8 cellular contexts compared by ENCODE assay signal in genomic region chr16:85610446-85611204, GRCh38. TPM values are rescaled to one million over a fixed set of nuclear protein-coding genes. Genes with fewer than 3 reads are reported as not detected.
DNase-seq lines count a peak whose midpoint lies in the region; ATAC-seq, FAIRE-seq and TF ChIP-seq lines count a peak whose summit lies in the region.

No MANE protein-coding gene starts in this region.

- H2AFZ ChIP-seq in mammary epithelial cell (ENCODE audit: low read depth, low read length), result no peak overlapping the region

- no peaks in the 10 kb centered on the region for H4K20me1 ChIP-seq in mammary epithelial cell (ENCODE audit: insufficient read depth, low read length)

- TF ChIP-seq CTCF in WI38 (IDR thresholded peaks at IDR 0.05; ENCODE audit: low read depth, low read length) (peak; percentile 77), mammary epithelial cell (conservative IDR thresholded peaks at IDR 0.05 in 1 of 2, IDR thresholded peaks at IDR 0.05 in 1 of 2; ENCODE audit: extremely low read depth in 1 of 2, insufficient read depth in 1 of 2, low read depth in 1 of 2, low read length in 2 of 2) (peak; percentile 84 to 96)

- BruUV-seq in mammary epithelial cell (replicated peaks; lab: Mats Ljungman, UMichigan), result no TSS peak

- H3K4me3 ChIP-seq in WI38 (ENCODE audit: low read depth, low read length) (no peak overlapping the region; the same call in 1 of the 2 replicates), mammary epithelial cell (replicated peaks in 1 of 3; ENCODE audit: insufficient read depth in 1 of 3, low read depth in 2 of 3, low read length in 3 of 3) (no peak overlapping the region), small intestine (ENCODE audit: low read depth in 1 of 2, low read length in 2 of 2) (peak overlapping the region in 1 of 2 donors; percentile 90)

- peak overlapping the region; percentile 50 for H3K4me2 ChIP-seq in mammary epithelial cell (ENCODE audit: insufficient read depth, low read depth, low read length)

- peak; percentile 61 for DNase-seq in GDM1 (lab: John Stamatoyannopoulos, UW)
- peak; percentile 92 for DNase-seq in NCI-H2171 treated with DMSO at 0.1 percent for 48 hours (lab: John Stamatoyannopoulos, UW)
- DNase-seq in mammary epithelial cell, result peak; percentile 78
- DNase-seq in immature natural killer cell, result peak; percentile 89 to 90 (median 90)
- DNase-seq in small intestine, result peak; percentile 82

- no peaks in the 10 kb centered on the region for H3K36me3 ChIP-seq in mammary epithelial cell (ENCODE audit: insufficient read depth, low read length)
- H3K36me3 ChIP-seq in small intestine (ENCODE audit: control insufficient read depth in 2 of 2, insufficient read depth in 2 of 2, low read length in 2 of 2), result no peaks in the 10 kb centered on the region

- H3K27ac Mint-ChIP-seq in immature natural killer cell, result peak overlapping the region; percentile 66 to 92 (median 85)

- intact Hi-C loops in mammary epithelial cell (cut with micrococcal nuclease), result loop anchor here (1.0 to 5.0 kb wide), 11 partner anchors 53 to 496 kb away; partner anchors contain the start of gene C16orf74

- CTCF ChIA-PET in mammary epithelial cell (lab: Charles Lee; ENCODE audit: low non-redundant PET), result interaction anchor here (0.7 to 0.9 kb wide), 2 partner anchors 38 to 194 kb away, joined by 4 read pairs; no protein-coding TSS in a partner anchor

- ATAC-seq in HG03045 (IDR thresholded peaks at IDR 0.05; ENCODE audit: unreplicated experiment), result peak; percentile 30
- no peak for ATAC-seq in GM19035 (IDR thresholded peaks at IDR 0.05; ENCODE audit: unreplicated experiment)

- H3K27me3 ChIP-seq in mammary epithelial cell (ENCODE audit: insufficient read depth, low read length), result no peaks in the 10 kb centered on the region
- no peaks in the 10 kb centered on the region for H3K27me3 ChIP-seq in small intestine (ENCODE audit: control insufficient read depth in 2 of 2, insufficient read depth in 2 of 2, low read length in 2 of 2)

- dilution Hi-C loops in mammary epithelial cell (cut with HindIII; ENCODE audit: low sequenced_read_pairs), result no loop called here

- H3K4me3 Mint-ChIP-seq in immature natural killer cell, result peak overlapping the region; percentile 79 to 88 (median 87)

- no peaks in the 10 kb centered on the region for H3K36me3 Mint-ChIP-seq in immature natural killer cell

- H3K79me2 ChIP-seq in mammary epithelial cell (ENCODE audit: insufficient read depth, low read length), result no peaks in the 10 kb centered on the region

- in situ Hi-C loops in mammary epithelial cell (cut with MboI; ENCODE audit: low sequenced_read_pairs in 2 of 2), result loop anchor here (25.0 kb wide), 3 partner anchors 298 to 473 kb away; no protein-coding TSS in a partner anchor

- no peaks in the 10 kb centered on the region for H3K9me3 ChIP-seq in mammary epithelial cell (replicated peaks; ENCODE audit: insufficient read depth, low read length)
- H3K9me3 ChIP-seq in small intestine (ENCODE audit: control insufficient read depth, low read depth), result no peaks in the 10 kb centered on the region

- FAIRE-seq in small intestine (lab: Jason Lieb, UNC), result no peak

- peaks cover 56 to 63% of the 10 kb centered on the region in 2 donors for H3K4me1 Mint-ChIP-seq in immature natural killer cell

- H3K9me3 Mint-ChIP-seq in immature natural killer cell, result no peaks in the 10 kb centered on the region

- 6% methylated on average over 30 of the region's 40 CpGs for WGBS in mammary epithelial cell (ENCODE audit: low coverage, missing lambda C conversion rate)
- WGBS in small intestine, 3 donors, result 1 to 3% (median 3%) methylated on average over 36 to 40 of the region's 40 CpGs

- peaks cover 15 to 18% (median 18%) of the 10 kb centered on the region in 3 donors for H3K27me3 Mint-ChIP-seq in immature natural killer cell (ENCODE audit: low read depth in 3 of 3)

- H3K9ac ChIP-seq in mammary epithelial cell (ENCODE audit: insufficient read depth, low read length), result no peak overlapping the region

- peaks cover 42% of the 10 kb centered on the region for H3K4me1 ChIP-seq in mammary epithelial cell (ENCODE audit: insufficient read depth, low read length)
- H3K4me1 ChIP-seq in small intestine (ENCODE audit: control insufficient read depth in 2 of 2, insufficient read depth in 1 of 2, low read depth in 1 of 2, low read length in 1 of 2), result peaks cover 4 to 5% of the 10 kb centered on the region in 2 donors

- H3K27ac ChIP-seq in mammary epithelial cell (ENCODE audit: insufficient read depth, low read depth, low read length) (peak overlapping the region; percentile 19), small intestine (ENCODE audit: low read depth in 1 of 2, low read length in 1 of 2) (peak overlapping the region in 1 of 2 donors; percentile 68)

RNA-seq across cellular contexts. Expression of gene GSE1, which starts 2.5 kb away (rescaled TPM):
- 10 to 100 TPM; 19.3 to 24.3 TPM for total RNA-seq in mammary epithelial cell
- polyA plus RNA-seq in mammary epithelial cell, result 5.2 TPM
- polyA minus RNA-seq in mammary epithelial cell, result 8.5 TPM
- 1 to 10 TPM in 2 of 3 donors, under 1 TPM in 1; 0.15 to 9.4 (median 2.9) TPM for polyA plus RNA-seq in immature natural killer cell
- polyA plus RNA-seq in small intestine, result 10 to 100 TPM in 1 of 3 donors, 1 to 10 TPM in 2; 9.2 to 25.6 (median 9.8) TPM
